20 cellular contexts compared by ENCODE assay signal in genomic region chr1:167678838-167679237, GRCh38. TPM values are rescaled to one million over a fixed set of nuclear protein-coding genes. Genes with fewer than 3 reads are reported as not detected.
A peak's percentile ranks its signal among the peaks of the same experiment; 100 is the strongest.
DNase-seq lines count a peak whose midpoint lies in the region; ATAC-seq and TF ChIP-seq lines count a peak whose summit lies in the region.
"Had no signal": no experiment of that assay in that cellular context is flagged by ENCODE, and none has a peak within 500 bp of the region (broad histone marks: within the 10 kb centered on the region; RNA-seq: fewer than 3 reads in every experiment).

No MANE protein-coding gene starts in this region.

- no peak overlapping the region for H2AFZ ChIP-seq in DND-41 (ENCODE audit: low read depth, low read length)
- H2AFZ ChIP-seq in neural progenitor cell (replicated peaks), result peak overlapping the region; percentile 17

- H3K27me3 ChIP-seq in left ventricle myocardium inferior (ENCODE audit: low read depth), result no peaks in the 10 kb centered on the region
- H3K27me3 ChIP-seq in DND-41 (ENCODE audit: insufficient read depth, low read length, poor library complexity), result no peaks in the 10 kb centered on the region
- no peaks in the 10 kb centered on the region for H3K27me3 ChIP-seq in neural progenitor cell
- H3K27me3 ChIP-seq: SJSA1 had no signal

- H3K36me3 Mint-ChIP-seq in neural progenitor cell, result no peaks in the 10 kb centered on the region

- DNase-seq in left ventricle myocardium inferior (no peak), left cardiac atrium (no peak), DND-41 (no peak), neural progenitor cell (ENCODE audit: low spot score) (no peak), amniotic stem cell (lab: John Stamatoyannopoulos, UW) (no peak)
- DNase-seq in stimulated activated naive CD4-positive, alpha-beta T cell treated with Interleukin-2 at 50 U/mL for 16 hours (lab: John Stamatoyannopoulos, UW), result no peak
- DNase-seq: Calu3, DMS79 treated with DMSO at 0.1 percent for 48 hours, IMR-90, NCI-H1048, NCI-H1694, NCI-H2029 treated with DMSO at 0.1 percent for 48 hours, NCI-H526 treated with DMSO at 0.1 percent for 48 hours, Right ventricle myocardium superior, RPMI8226 had no signal

- no peaks in the 10 kb centered on the region for H3K9me3 Mint-ChIP-seq in neural progenitor cell

- H3K4me1 Mint-ChIP-seq in neural progenitor cell, result peaks cover 6% of the 10 kb centered on the region

- TF ChIP-seq CTCF in left ventricle myocardium inferior (IDR thresholded peaks at IDR 0.05; ENCODE audit: borderline replicate concordance), result no peak
- TF ChIP-seq CTCF in DND-41 (IDR thresholded peaks at IDR 0.05; ENCODE audit: borderline replicate concordance, extremely low read depth, low read length, poor library complexity, severe bottlenecking), result no peak
- TF ChIP-seq CTCF in neural progenitor cell (IDR thresholded peaks at IDR 0.05), result no peak

- H4K20me1 ChIP-seq in DND-41 (ENCODE audit: insufficient read depth, low read length) (peaks cover 76% of the 10 kb centered on the region), neural progenitor cell (ENCODE audit: low read depth) (no peaks in the 10 kb centered on the region)

- H3K9ac ChIP-seq in DND-41 (ENCODE audit: low read depth, low read length) (no peak overlapping the region), neural progenitor cell (no peak overlapping the region)
- H3K9ac ChIP-seq: KMS-11 had no signal

- H3K4me3 Mint-ChIP-seq in neural progenitor cell, result no peak overlapping the region

- peaks cover 8% of the 10 kb centered on the region for H3F3A ChIP-seq in neural progenitor cell (ENCODE audit: low read depth)

- ATAC-seq in left cardiac atrium, result no peak
- ATAC-seq in DND-41 (ENCODE audit: insufficient read depth, low read depth), result no peak
- ATAC-seq in HG03175 (IDR thresholded peaks at IDR 0.05; ENCODE audit: unreplicated experiment), result no peak

- intact Hi-C loops in left ventricle myocardium inferior (cut with micrococcal nuclease) (no loop called here), left cardiac atrium (cut with DNase I) (no loop called here)

- peaks cover 5% of the 10 kb centered on the region for H3K27me3 Mint-ChIP-seq in neural progenitor cell (ENCODE audit: insufficient read depth, low read depth)

- no peak overlapping the region for H3K4me2 ChIP-seq in DND-41 (ENCODE audit: insufficient read depth, low read length)
- H3K4me2 ChIP-seq in neural progenitor cell, result no peak overlapping the region
- H3K4me2 ChIP-seq: KMS-11 had no signal

- no peak overlapping the region for H3K4me3 ChIP-seq in left ventricle myocardium inferior
- H3K4me3 ChIP-seq in DND-41 (ENCODE audit: low read depth in 1 of 2, low read length in 2 of 2), result no peak overlapping the region
- no peak overlapping the region for H3K4me3 ChIP-seq in neural progenitor cell
- H3K4me3 ChIP-seq: SJSA1 had no signal

- H3K9me3 ChIP-seq in left ventricle myocardium inferior (replicated peaks), result no peaks in the 10 kb centered on the region
- no peaks in the 10 kb centered on the region for H3K9me3 ChIP-seq in DND-41 (ENCODE audit: insufficient read depth, low read length, severe bottlenecking)
- no peaks in the 10 kb centered on the region for H3K9me3 ChIP-seq in neural progenitor cell (ENCODE audit: low read depth)
- H3K9me3 ChIP-seq: SJSA1 had no signal

- peak overlapping the region; percentile 93 for H3K27ac ChIP-seq in left ventricle myocardium inferior (replicated peaks)
- peak overlapping the region; percentile 7; the same call in 1 of the 2 replicates for H3K27ac ChIP-seq in DND-41 (ENCODE audit: low read length)
- no peak overlapping the region for H3K27ac ChIP-seq in neural progenitor cell
- H3K27ac ChIP-seq: C4-2B, KMS-11, SJSA1 had no signal

- H3K27ac Mint-ChIP-seq in neural progenitor cell, result no peak overlapping the region

- H3K4me1 ChIP-seq in left ventricle myocardium inferior, result peaks cover 79% of the 10 kb centered on the region
- no peaks in the 10 kb centered on the region for H3K4me1 ChIP-seq in DND-41 (ENCODE audit: insufficient read depth, low read length)
- H3K4me1 ChIP-seq in neural progenitor cell, result peaks cover 12% of the 10 kb centered on the region

- peaks cover 3% of the 10 kb centered on the region for H3K36me3 ChIP-seq in left ventricle myocardium inferior
- H3K36me3 ChIP-seq in DND-41 (ENCODE audit: insufficient read depth, low read length), result peaks cover 96% of the 10 kb centered on the region
- H3K36me3 ChIP-seq in neural progenitor cell, result no peaks in the 10 kb centered on the region
- H3K36me3 ChIP-seq: SJSA1 had no signal

- H3K79me2 ChIP-seq in DND-41 (ENCODE audit: insufficient read depth, low read length), result peaks cover 96% of the 10 kb centered on the region
- no peaks in the 10 kb centered on the region for H3K79me2 ChIP-seq in neural progenitor cell (ENCODE audit: low read depth)

RNA-seq across cellular contexts. Expression of gene MPZL1, which starts 42.9 kb away (rescaled TPM):
- 28.9 TPM for total RNA-seq in left ventricle myocardium inferior
- 10 to 100 TPM; 66.7 to 69.7 TPM for total RNA-seq in left cardiac atrium
- 121 and 125 TPM in 2 replicates for total RNA-seq in neural progenitor cell (ENCODE audit: low replicate concordance)

RNA-seq across cellular contexts. Expression of gene RCSD1, which starts 48.8 kb away (rescaled TPM):
- 42.7 TPM for total RNA-seq in left ventricle myocardium inferior
- total RNA-seq in left cardiac atrium, result 10 to 100 TPM; 33.6 to 38.7 TPM
- total RNA-seq in neural progenitor cell (ENCODE audit: low replicate concordance), result 0.06 TPM in 2 replicates
- total RNA-seq: Calu3, IMR-90, NCI-H460 had no signal

Comparison
In these comparisons a context has a peak if more than half of its experiments do, and no peak if none do; other contexts are left out.
1. RNA of gene RCSD1, which starts 48.8 kb away (total RNA-seq): 42.7 TPM in left ventricle myocardium inferior (single experiment) and 33.6 to 38.7 TPM in left cardiac atrium; 0.06 TPM in neural progenitor cell; every median in the first group is over 10 times any median in the second.